Comparison of ENCODE assay signal across 16 cellular contexts in genomic region chr11:76836613-76837291, GRCh38. TPM values are rescaled to one million over a fixed set of nuclear protein-coding genes. Genes with fewer than 3 reads are reported as not detected.
DNase-seq lines count a peak whose midpoint lies in the region; ATAC-seq, FAIRE-seq and TF ChIP-seq lines count a peak whose summit lies in the region.
"Had no signal": no experiment of that assay in that cellular context is flagged by ENCODE, and none has a peak within 500 bp of the region (broad histone marks: within the 10 kb centered on the region; RNA-seq: fewer than 3 reads in every experiment).

No MANE protein-coding gene starts in this region.

- peaks cover 5% of the 10 kb centered on the region for H3K4me1 Mint-ChIP-seq in MCF 10A (ENCODE audit: insufficient read depth, unreplicated experiment)
- H3K4me1 Mint-ChIP-seq in stimulated activated naive CD8-positive, alpha-beta T cell treated with anti-CD3 and anti-CD28 coated beads, Interleukin-15, amount 100 ng/mL, for 72 hours = no peaks in the 10 kb centered on the region
- H3K4me1 Mint-ChIP-seq: T-cell had no signal

- H3K9me3 ChIP-seq in breast epithelium (no peaks in the 10 kb centered on the region), HepG2 (ENCODE audit: low read length) (no peaks in the 10 kb centered on the region), transverse colon (no peaks in the 10 kb centered on the region)
- H3K9me3 ChIP-seq: ascending aorta, ovary had no signal

- in situ Hi-C loops in HepG2 (cut with HindIII; ENCODE audit: extremely low pct_ligation_motif_present, low pct_unique_long_range_greater_than_20kb) (loop anchor here (10.0 kb wide), 1 partner anchor 112 kb away; no protein-coding TSS in a partner anchor), transverse colon (cut with MboI; ENCODE audit: low pct_ligation_motif_present in 1 of 4, low pct_unique_long_range_greater_than_20kb in 1 of 4, low sequenced_read_pairs in 3 of 4) (no loop called here)

- CTCF ChIA-PET in MCF 10A (lab: Yijun Ruan, JAX) = interaction anchor here (0.6 to 3.8 kb wide), 6 partner anchors 20 to 115 kb away, joined by 3 to 20 read pairs (median 3); no protein-coding TSS in a partner anchor
- CTCF ChIA-PET in HepG2 (lab: Yijun Ruan, JAX; ENCODE audit: low intra/inter-chr PET ratio, low total read pairs) = no interaction called here

- H3K9ac ChIP-seq in HepG2 (ENCODE audit: insufficient read depth, low read depth, low read length) = no peak overlapping the region

- BruUV-seq in MCF 10A (replicated peaks; lab: Mats Ljungman, UMichigan) = no TSS peak
- BruUV-seq in HepG2 (replicated peaks; lab: Mats Ljungman, UMichigan) = no TSS peak

- TF ChIP-seq CTCF in breast epithelium (IDR thresholded peaks at IDR 0.05) (no peak), MCF 10A (IDR thresholded peaks at IDR 0.05; ENCODE audit: unreplicated experiment) (no peak), choroid plexus epithelial cell (conservative IDR thresholded peaks at IDR 0.05; ENCODE audit: low read depth, low read length) (peak; percentile 27), HepG2 (CRISPR knock-in tag; IDR thresholded peaks at IDR 0.05) (no peak), transverse colon (IDR thresholded peaks at IDR 0.05) (no peak)

- H3K4me3 Mint-ChIP-seq in MCF 10A (ENCODE audit: unreplicated experiment) = no peak overlapping the region
- no peak overlapping the region for H3K4me3 Mint-ChIP-seq in stimulated activated naive CD8-positive, alpha-beta T cell treated with anti-CD3 and anti-CD28 coated beads, Interleukin-15, amount 100 ng/mL, for 72 hours
- H3K4me3 Mint-ChIP-seq: mesothelial cell of epicardium, T-cell had no signal

- DNase-seq in breast epithelium (ENCODE audit: low spot score in 2 of 2) = no peak
- DNase-seq in MCF 10A (ENCODE audit: unreplicated experiment) = no peak
- DNase-seq in choroid plexus epithelial cell (ENCODE audit: low read depth) = no peak
- no peak for DNase-seq in HepG2 (ENCODE audit: low spot score)
- DNase-seq in transverse colon = peak; percentile 51
- no peak for DNase-seq in SHP77 (lab: John Stamatoyannopoulos, UW)
- no peak for DNase-seq in stimulated activated naive CD8-positive, alpha-beta T cell treated with anti-CD3 and anti-CD28 coated beads, Interleukin-15, amount 100 ng/mL, for 72 hours
- no peak for DNase-seq in SIG-M5 treated with dmso at 0.1 percent for 504 hours (lab: John Stamatoyannopoulos, UW; ENCODE audit: unreplicated experiment)
- DNase-seq: activated CD4-positive, CD25-positive, alpha-beta regulatory T cell; activated effector memory CD4-positive, alpha-beta T cell treated with Interleukin-2 at 50 U/mL for 16 hours; NCI-H510A treated with DMSO at 0.1 percent for 48 hours; ovary; T-cell had no signal

- 15% methylated on average over 11 of the region's 11 CpGs for WGBS in HepG2 (ENCODE audit: low lambda C conversion rate)
- WGBS in transverse colon (ENCODE audit: low coverage in 1 of 2), 2 donors = 10 to 50% methylated on average over 5 to 11 of the region's 11 CpGs

- H3K36me3 ChIP-seq in breast epithelium (no peaks in the 10 kb centered on the region), HepG2 (replicated peaks in 1 of 2; ENCODE audit: control insufficient read depth in 1 of 2, insufficient read depth in 2 of 2, low read length in 2 of 2) (no peaks in the 10 kb centered on the region), transverse colon (no peaks in the 10 kb centered on the region)
- H3K36me3 ChIP-seq: ascending aorta, ovary had no signal

- TF ChIP-seq RAD21 in HepG2 (CRISPR knock-in tag; IDR thresholded peaks at IDR 0.05) = no peak

- no peak overlapping the region for H3K4me2 ChIP-seq in HepG2 (ENCODE audit: low read depth, low read length)
- H3K4me2 ChIP-seq: PC-9 had no signal

- H3K27me3 ChIP-seq in breast epithelium (no peaks in the 10 kb centered on the region), HepG2 (ENCODE audit: control insufficient read depth in 1 of 2, insufficient read depth in 2 of 2, low read length in 2 of 2) (peaks cover 3 to 46% of the 10 kb centered on the region in 2 experiments; a peak in 3 of 5 replicates), transverse colon (no peaks in the 10 kb centered on the region)
- H3K27me3 ChIP-seq: ascending aorta, ovary had no signal

- no peaks in the 10 kb centered on the region for H3K9me3 Mint-ChIP-seq in MCF 10A (ENCODE audit: unreplicated experiment)
- no peaks in the 10 kb centered on the region for H3K9me3 Mint-ChIP-seq in stimulated activated naive CD8-positive, alpha-beta T cell treated with anti-CD3 and anti-CD28 coated beads, Interleukin-15, amount 100 ng/mL, for 72 hours
- H3K9me3 Mint-ChIP-seq: mesothelial cell of epicardium, T-cell had no signal

- TF ChIP-seq POLR2A in breast epithelium (IDR thresholded peaks at IDR 0.05) (no peak), HepG2 (IDR thresholded peaks at IDR 0.05; ENCODE audit: insufficient read depth in 1 of 2, low read depth in 2 of 2, low read length in 2 of 2) (no peak), transverse colon (IDR thresholded peaks at IDR 0.05) (no peak)

- intact Hi-C loops in breast epithelium (cut with DNase I; ENCODE audit: low total_unique reads) (loop anchor here (10.0 kb wide), 1 partner anchor 618 kb away; no protein-coding TSS in a partner anchor), MCF 10A (cut with micrococcal nuclease) (no loop called here), HepG2 (cut with micrococcal nuclease; ENCODE audit: unreplicated experiment) (loop anchor here (5.0 kb wide), 1 partner anchor 114 kb away; no protein-coding TSS in a partner anchor), transverse colon (cut with DNase I; ENCODE audit: low total_unique reads) (no loop called here)

- no peaks in the 10 kb centered on the region; the same call in 1 of the 2 replicates for H4K20me1 ChIP-seq in HepG2 (ENCODE audit: insufficient read depth, low read length)

- peak overlapping the region; percentile 13 to 64 for H3K27ac ChIP-seq in breast epithelium
- H3K27ac ChIP-seq in HepG2 (ENCODE audit: extremely low read length, insufficient read depth, low read length) = no peak overlapping the region
- peak overlapping the region; percentile 53 to 82 (median 70) for H3K27ac ChIP-seq in transverse colon
- H3K27ac ChIP-seq: ascending aorta, ovary, PC-9 had no signal

- no peaks in the 10 kb centered on the region for H3K36me3 Mint-ChIP-seq in MCF 10A (ENCODE audit: insufficient read depth, unreplicated experiment)
- H3K36me3 Mint-ChIP-seq: mesothelial cell of epicardium, T-cell had no signal

- FAIRE-seq in HepG2 (lab: Jason Lieb, UNC) = no peak

- no peak overlapping the region for H3K27ac Mint-ChIP-seq in MCF 10A (ENCODE audit: low read depth, unreplicated experiment)
- H3K27ac Mint-ChIP-seq in stimulated activated naive CD8-positive, alpha-beta T cell treated with anti-CD3 and anti-CD28 coated beads, Interleukin-15, amount 100 ng/mL, for 72 hours = no peak overlapping the region
- H3K27ac Mint-ChIP-seq: mesothelial cell of epicardium, T-cell had no signal

- H3K4me3 ChIP-seq in breast epithelium (no peak overlapping the region), choroid plexus epithelial cell (ENCODE audit: low read depth, low read length) (no peak overlapping the region), HepG2 (replicated peaks in 1 of 3; ENCODE audit: insufficient read depth in 1 of 3, low read depth in 2 of 3, low read length in 3 of 3) (no peak overlapping the region), transverse colon (no peak overlapping the region)
- H3K4me3 ChIP-seq: ascending aorta, ovary, PC-9 had no signal

- H2AFZ ChIP-seq in HepG2 (ENCODE audit: low read length) = no peak overlapping the region
- H2AFZ ChIP-seq: PC-9 had no signal

- peak; percentile 33; the same call in 2 of the 3 replicates for ATAC-seq in HepG2
- no peak for ATAC-seq in stimulated activated naive CD8-positive, alpha-beta T cell treated with anti-CD3 and anti-CD28 coated beads, Interleukin-15, amount 100 ng/mL, for 72 hours
- ATAC-seq: T-cell had no signal

- peaks cover 9% of the 10 kb centered on the region for H3K27me3 Mint-ChIP-seq in MCF 10A (ENCODE audit: insufficient read depth, unreplicated experiment)
- peaks cover 39% of the 10 kb centered on the region for H3K27me3 Mint-ChIP-seq in stimulated activated naive CD8-positive, alpha-beta T cell treated with anti-CD3 and anti-CD28 coated beads, Interleukin-15, amount 100 ng/mL, for 72 hours

- H3K4me1 ChIP-seq in breast epithelium (peaks cover 0 to 11% of the 10 kb centered on the region in 2 donors), HepG2 (ENCODE audit: insufficient read depth, low read length) (peaks cover 7% of the 10 kb centered on the region; the same call in 1 of the 2 replicates), transverse colon (peaks cover 6 to 48% (median 23%) of the 10 kb centered on the region in 4 donors)
- H3K4me1 ChIP-seq: ascending aorta had no signal

- no peaks in the 10 kb centered on the region for H3K79me2 ChIP-seq in HepG2 (ENCODE audit: insufficient read depth, low read length)

- TF ChIP-seq EP300 in HepG2 (IDR thresholded peaks at IDR 0.05; ENCODE audit: low read depth in 2 of 2, low read length in 2 of 2) (no peak), HepG2 (CRISPR knock-in tag; IDR thresholded peaks at IDR 0.05; ENCODE audit: borderline replicate concordance) (no peak), transverse colon (IDR thresholded peaks at IDR 0.05; ENCODE audit: low read depth) (no peak)

- POLR2A ChIA-PET in MCF 10A (lab: Yijun Ruan, JAX) = interaction anchor here (1.4 to 2.2 kb wide), 3 partner anchors 12 to 81 kb away, joined by 3 to 27 read pairs (median 8); no protein-coding TSS in a partner anchor
- POLR2A ChIA-PET in HepG2 (lab: Yijun Ruan, JAX) = no interaction called here

RNA-seq across cellular contexts. Expression of gene ACER3, which starts 24.0 kb away (rescaled TPM):
- total RNA-seq in breast epithelium = 10 to 100 TPM in 2 of 3 donors, 1 to 10 TPM in 1; 8.2 to 35.2 (median 12.9) TPM
- total RNA-seq in MCF 10A (2022) = 12.7 and 13.8 TPM in 2 replicates
- total RNA-seq in HepG2 (2016; rRNA removed; fragmentation: Illumina TruSeq; extraction: Trizol) = 8.4 and 9.8 TPM in 2 replicates
- total RNA-seq in HepG2 (2016; cell fraction: cytosol; rRNA removed; fragmentation: Illumina TruSeq; extraction: Trizol; ENCODE audit: low read depth) = 3.3 and 3.8 TPM in 2 replicates
- total RNA-seq in HepG2 (2016; cell fraction: insoluble cytoplasmic fraction; rRNA removed; fragmentation: Illumina TruSeq; extraction: Trizol) = 9.1 and 9.4 TPM in 2 replicates
- total RNA-seq in HepG2 (2016; cell fraction: membrane; rRNA removed; fragmentation: Illumina TruSeq; extraction: Trizol) = 5.6 and 6.6 TPM in 2 replicates
- total RNA-seq in HepG2 (2016; cell fraction: nucleus; rRNA removed; fragmentation: Illumina TruSeq; extraction: Trizol) = 8.7 and 11.8 TPM in 2 replicates
- polyA plus RNA-seq in HepG2 (2011; rRNA removed) = 4.4 and 6.0 TPM in 2 replicates
- polyA plus RNA-seq in HepG2 (2011; cell fraction: cytosol; rRNA removed) = 2.6 TPM in 2 replicates
- 1.9 and 2.0 TPM in 2 replicates for polyA plus RNA-seq in HepG2 (2011; cell fraction: nucleus; rRNA removed)
- polyA plus RNA-seq in HepG2 (2012) = 2.1 and 3.9 TPM in 2 replicates
- polyA plus RNA-seq in HepG2 (2016; cell fraction: cytosol; fragmentation: Illumina TruSeq; extraction: Trizol; ENCODE audit: low read depth) = 5.3 and 6.1 TPM in 2 replicates
- 6.5 and 10.2 TPM in 2 replicates for polyA plus RNA-seq in HepG2 (2016; cell fraction: insoluble cytoplasmic fraction; fragmentation: Illumina TruSeq; extraction: Trizol; ENCODE audit: low read depth)
- 4.7 and 6.8 TPM in 2 replicates for polyA plus RNA-seq in HepG2 (2016; cell fraction: membrane; fragmentation: Illumina TruSeq; extraction: Trizol; ENCODE audit: low read depth)
- polyA plus RNA-seq in HepG2 (2016; cell fraction: nucleus; fragmentation: Illumina TruSeq; extraction: Trizol; ENCODE audit: insufficient read depth, low read depth) = 13.1 and 14.2 TPM in 2 replicates
- 5.0 and 23.4 TPM in 2 replicates for polyA minus RNA-seq in HepG2 (2011; rRNA and poly(A)+ RNA removed; ENCODE audit: low replicate concordance)
- 4.7 and 6.3 TPM in 2 replicates for polyA minus RNA-seq in HepG2 (2011; cell fraction: cytosol; rRNA and poly(A)+ RNA removed)
- polyA minus RNA-seq in HepG2 (2011; cell fraction: nucleus; rRNA and poly(A)+ RNA removed) = 6.8 and 8.0 TPM in 2 replicates
- total RNA-seq in transverse colon = 10 to 100 TPM in 3 of 4 donors, 1 to 10 TPM in 1; 8.8 to 72.2 (median 29.4) TPM

RNA-seq across cellular contexts. Expression of gene TSKU, which starts 53.6 kb away (rescaled TPM):
- total RNA-seq in breast epithelium = 100 to 1,000 TPM in 1 of 3 donors, 10 to 100 TPM in 2; 51.1 to 360 (median 65.1) TPM
- total RNA-seq in MCF 10A (2022) = 18.4 and 20.1 TPM in 2 replicates
- total RNA-seq in HepG2 (2016; rRNA removed; fragmentation: Illumina TruSeq; extraction: Trizol) = 11.9 and 21.4 TPM in 2 replicates
- 7.5 TPM in 2 replicates for total RNA-seq in HepG2 (2016; cell fraction: cytosol; rRNA removed; fragmentation: Illumina TruSeq; extraction: Trizol; ENCODE audit: low read depth)
- total RNA-seq in HepG2 (2016; cell fraction: insoluble cytoplasmic fraction; rRNA removed; fragmentation: Illumina TruSeq; extraction: Trizol) = 10.8 and 20.0 TPM in 2 replicates
- 20.4 and 22.9 TPM in 2 replicates for total RNA-seq in HepG2 (2016; cell fraction: membrane; rRNA removed; fragmentation: Illumina TruSeq; extraction: Trizol)
- 19.5 and 22.7 TPM in 2 replicates for total RNA-seq in HepG2 (2016; cell fraction: nucleus; rRNA removed; fragmentation: Illumina TruSeq; extraction: Trizol)
- 20.3 and 27.9 TPM in 2 replicates for polyA plus RNA-seq in HepG2 (2011; rRNA removed)
- 17.7 and 23.1 TPM in 2 replicates for polyA plus RNA-seq in HepG2 (2011; cell fraction: cytosol; rRNA removed)
- 18.1 and 21.0 TPM in 2 replicates for polyA plus RNA-seq in HepG2 (2011; cell fraction: nucleus; rRNA removed)
- polyA plus RNA-seq in HepG2 (2012) = 12.6 and 19.6 TPM in 2 replicates
- polyA plus RNA-seq in HepG2 (2016; cell fraction: cytosol; fragmentation: Illumina TruSeq; extraction: Trizol; ENCODE audit: low read depth) = 8.7 and 9.4 TPM in 2 replicates
- 14.2 and 18.9 TPM in 2 replicates for polyA plus RNA-seq in HepG2 (2016; cell fraction: insoluble cytoplasmic fraction; fragmentation: Illumina TruSeq; extraction: Trizol; ENCODE audit: low read depth)
- polyA plus RNA-seq in HepG2 (2016; cell fraction: membrane; fragmentation: Illumina TruSeq; extraction: Trizol; ENCODE audit: low read depth) = 23.1 and 23.6 TPM in 2 replicates
- 30.1 and 34.2 TPM in 2 replicates for polyA plus RNA-seq in HepG2 (2016; cell fraction: nucleus; fragmentation: Illumina TruSeq; extraction: Trizol; ENCODE audit: insufficient read depth, low read depth)
- polyA minus RNA-seq in HepG2 (2011; rRNA and poly(A)+ RNA removed; ENCODE audit: low replicate concordance) = 66.3 and 74.4 TPM in 2 replicates
- 16.7 and 18.5 TPM in 2 replicates for polyA minus RNA-seq in HepG2 (2011; cell fraction: cytosol; rRNA and poly(A)+ RNA removed)
- 11.3 and 15.5 TPM in 2 replicates for polyA minus RNA-seq in HepG2 (2011; cell fraction: nucleus; rRNA and poly(A)+ RNA removed)
- total RNA-seq in transverse colon = 10 to 100 TPM; 32.0 to 80.7 (median 63.4) TPM

Comparison
In these comparisons a context has a peak if more than half of its experiments do, and no peak if none do; other contexts are left out.
1. intact Hi-C loops: an anchor here in breast epithelium (10.0 kb wide) and HepG2 (5.0 kb wide); none called in MCF 10A and transverse colon.